27 cellular contexts compared by ENCODE assay signal in the genomic region with DNA sequence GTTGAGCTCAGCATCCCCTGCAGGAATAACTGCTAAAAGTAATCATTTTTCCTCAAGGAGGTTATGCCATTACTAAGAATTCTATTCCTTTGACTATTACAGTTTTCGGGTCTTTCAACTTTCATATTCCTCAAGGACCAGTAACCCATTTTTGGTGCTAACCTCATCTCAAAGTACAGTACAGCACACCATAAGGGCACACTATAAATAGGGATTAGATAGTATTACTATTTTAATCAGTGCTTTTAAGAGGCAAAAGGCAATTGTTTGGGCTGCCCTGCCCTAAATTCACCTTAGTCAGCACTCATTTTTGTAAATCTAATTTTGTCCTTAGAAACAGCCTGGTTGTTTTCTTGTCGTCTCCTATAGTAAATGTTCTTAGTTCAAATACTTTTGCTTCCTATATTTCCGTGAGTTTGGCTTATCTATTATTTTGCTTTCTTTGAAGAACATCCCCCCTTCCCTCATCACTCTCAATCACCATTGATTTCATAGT.
"Had no signal": no experiment of that assay in that cellular context is flagged by ENCODE, and none has a peak within 500 bp of the region (broad histone marks: within the 10 kb centered on the region; RNA-seq: fewer than 3 reads in every experiment).

No MANE protein-coding gene starts in this region.

- H3K4me1 Mint-ChIP-seq: activated T-helper 17 cell treated with anti-CD3 and anti-CD28 coated beads, Interleukin-2, amount 50 U/mL, for 72 hours had no signal

- ATAC-seq: activated CD8-positive, alpha-beta T cell treated with anti-CD3 and anti-CD28 coated beads, Interleukin-2, amount 10 ng/mL, durations not matched to agents 7 days and 5 days; activated T-helper 17 cell treated with anti-CD3 and anti-CD28 coated beads, Interleukin-2, amount 50 U/mL, for 72 hours; gastroesophageal sphincter; left colon; lower lobe of right lung; mucosa of descending colon; stimulated activated naive CD8-positive, alpha-beta T cell treated with anti-CD3 and anti-CD28 coated beads, Interleukin-15, Interleukin-2, amounts not matched to agents 100 U/mL and 50 U/mL, for 24 hours had no signal

- H3K27me3 ChIP-seq: adrenal gland, breast epithelium, colonic mucosa, esophagus squamous epithelium, gastroesophageal sphincter, sigmoid colon, spleen, thyroid gland had no signal

- H3K9me3 ChIP-seq: adrenal gland, breast epithelium, colonic mucosa, esophagus squamous epithelium, gastroesophageal sphincter, lower lobe of right lung, mucosa of descending colon, sigmoid colon, spleen, thyroid gland had no signal

- H3K9me3 Mint-ChIP-seq: activated T-helper 17 cell treated with anti-CD3 and anti-CD28 coated beads, Interleukin-2, amount 50 U/mL, for 72 hours; endodermal cell; nephron progenitor cell had no signal

- H3K4me3 Mint-ChIP-seq: activated CD8-positive, alpha-beta T cell treated with anti-CD3 and anti-CD28 coated beads, Interleukin-2, amount 10 ng/mL, durations not matched to agents 7 days and 5 days; activated naive CD8-positive, alpha-beta T cell; activated T-helper 17 cell treated with anti-CD3 and anti-CD28 coated beads, Interleukin-2, amount 50 U/mL, for 72 hours; endodermal cell; nephron progenitor cell had no signal

- H3K36me3 ChIP-seq: adrenal gland, breast epithelium, colonic mucosa, esophagus squamous epithelium, gastroesophageal sphincter, lower lobe of right lung, sigmoid colon, spleen, thyroid gland had no signal

- H3K27ac Mint-ChIP-seq: activated CD8-positive, alpha-beta T cell treated with anti-CD3 and anti-CD28 coated beads, Interleukin-2, amount 10 ng/mL, durations not matched to agents 7 days and 5 days; activated naive CD8-positive, alpha-beta T cell; activated T-helper 17 cell treated with anti-CD3 and anti-CD28 coated beads, Interleukin-2, amount 50 U/mL, for 72 hours; endodermal cell; nephron progenitor cell had no signal

- H3K4me1 ChIP-seq: adrenal gland, breast epithelium, colonic mucosa, lower lobe of right lung, parathyroid adenoma, thyroid gland had no signal

- DNase-seq: activated CD4-positive, alpha-beta T cell treated with anti-CD3 and anti-CD28 coated beads for 1 hour; activated CD4-positive, alpha-beta T cell treated with anti-CD3 and anti-CD28 coated beads, Interleukin-2, amount 50 U/mL, for 1 hour; activated CD8-positive, alpha-beta T cell treated with anti-CD3 and anti-CD28 coated beads, Interleukin-2, amount 10 ng/mL, durations not matched to agents 7 days and 5 days; activated T-cell treated with anti-CD3 and anti-CD28 coated beads, Interleukin-2, amount 50 U/mL, for 1 hour; adrenal gland; colonic mucosa; endodermal cell; esophagus squamous epithelium; head of caudate nucleus; islet precursor cell; left colon; lower lobe of right lung; mesendoderm; mucosa of descending colon; nephron progenitor cell; nucleus accumbens; sigmoid colon; spleen; stimulated activated CD4-positive, alpha-beta T cell treated with anti-CD3 and anti-CD28 coated beads, Interleukin-4, amount 100 ng/mL, for 4 hours; stimulated activated naive CD8-positive, alpha-beta T cell treated with anti-CD3 and anti-CD28 coated beads, Interleukin-15, Interleukin-2, amounts not matched to agents 100 U/mL and 50 U/mL, for 24 hours; thyroid gland had no signal

- H3K4me3 ChIP-seq: adrenal gland, breast epithelium, colonic mucosa, esophagus squamous epithelium, gastroesophageal sphincter, lower lobe of right lung, mucosa of descending colon, sigmoid colon, spleen, thyroid gland had no signal

- H3K27ac ChIP-seq: adrenal gland, breast epithelium, colonic mucosa, esophagus squamous epithelium, gastroesophageal sphincter, lower lobe of right lung, parathyroid adenoma, sigmoid colon, spleen, thyroid gland, VCaP had no signal
